2 cellular contexts compared by ENCODE assay signal in genomic region chr18:50619833-50620232, GRCh38.
TF ChIP-seq lines count a peak whose summit lies in the region.

No MANE protein-coding gene starts in this region.

TF ChIP-seq in liver, 16 proteins besides CTCF, POLR2A, EP300 and RAD21 (continued from another document):
- TF ChIP-seq, protein P1, sequence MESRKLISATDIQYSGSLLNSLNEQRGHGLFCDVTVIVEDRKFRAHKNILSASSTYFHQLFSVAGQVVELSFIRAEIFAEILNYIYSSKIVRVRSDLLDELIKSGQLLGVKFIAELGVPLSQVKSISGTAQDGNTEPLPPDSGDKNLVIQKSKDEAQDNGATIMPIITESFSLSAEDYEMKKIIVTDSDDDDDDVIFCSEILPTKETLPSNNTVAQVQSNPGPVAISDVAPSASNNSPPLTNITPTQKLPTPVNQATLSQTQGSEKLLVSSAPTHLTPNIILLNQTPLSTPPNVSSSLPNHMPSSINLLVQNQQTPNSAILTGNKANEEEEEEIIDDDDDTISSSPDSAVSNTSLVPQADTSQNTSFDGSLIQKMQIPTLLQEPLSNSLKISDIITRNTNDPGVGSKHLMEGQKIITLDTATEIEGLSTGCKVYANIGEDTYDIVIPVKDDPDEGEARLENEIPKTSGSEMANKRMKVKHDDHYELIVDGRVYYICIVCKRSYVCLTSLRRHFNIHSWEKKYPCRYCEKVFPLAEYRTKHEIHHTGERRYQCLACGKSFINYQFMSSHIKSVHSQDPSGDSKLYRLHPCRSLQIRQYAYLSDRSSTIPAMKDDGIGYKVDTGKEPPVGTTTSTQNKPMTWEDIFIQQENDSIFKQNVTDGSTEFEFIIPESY (IDR thresholded peaks at IDR 0.05): no peak
- TF ChIP-seq HNF4G (IDR thresholded peaks at IDR 0.05) (peak; percentile 25), YY1 (IDR thresholded peaks at IDR 0.05) (peak; percentile 14), RXRA (IDR thresholded peaks at IDR 0.05) (peak; percentile 39 to 56), NR2F2 (IDR thresholded peaks at IDR 0.05) (no peak), JUND (IDR thresholded peaks at IDR 0.05) (peak in 1 of 2 donors; percentile 26), MAX (IDR thresholded peaks at IDR 0.05) (peak; percentile 23), FOXA1 (IDR thresholded peaks at IDR 0.05) (no peak), HNF4A (conservative IDR thresholded peaks at IDR 0.05) (peak; percentile 69 to 76), GABPA (IDR thresholded peaks at IDR 0.05 in 1 of 2, conservative IDR thresholded peaks at IDR 0.05 in 1 of 2) (no peak)
- TF ChIP-seq, protein P2, sequence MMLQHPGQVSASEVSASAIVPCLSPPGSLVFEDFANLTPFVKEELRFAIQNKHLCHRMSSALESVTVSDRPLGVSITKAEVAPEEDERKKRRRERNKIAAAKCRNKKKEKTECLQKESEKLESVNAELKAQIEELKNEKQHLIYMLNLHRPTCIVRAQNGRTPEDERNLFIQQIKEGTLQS (IDR thresholded peaks at IDR 0.05): no peak
- TF ChIP-seq, protein P3, sequence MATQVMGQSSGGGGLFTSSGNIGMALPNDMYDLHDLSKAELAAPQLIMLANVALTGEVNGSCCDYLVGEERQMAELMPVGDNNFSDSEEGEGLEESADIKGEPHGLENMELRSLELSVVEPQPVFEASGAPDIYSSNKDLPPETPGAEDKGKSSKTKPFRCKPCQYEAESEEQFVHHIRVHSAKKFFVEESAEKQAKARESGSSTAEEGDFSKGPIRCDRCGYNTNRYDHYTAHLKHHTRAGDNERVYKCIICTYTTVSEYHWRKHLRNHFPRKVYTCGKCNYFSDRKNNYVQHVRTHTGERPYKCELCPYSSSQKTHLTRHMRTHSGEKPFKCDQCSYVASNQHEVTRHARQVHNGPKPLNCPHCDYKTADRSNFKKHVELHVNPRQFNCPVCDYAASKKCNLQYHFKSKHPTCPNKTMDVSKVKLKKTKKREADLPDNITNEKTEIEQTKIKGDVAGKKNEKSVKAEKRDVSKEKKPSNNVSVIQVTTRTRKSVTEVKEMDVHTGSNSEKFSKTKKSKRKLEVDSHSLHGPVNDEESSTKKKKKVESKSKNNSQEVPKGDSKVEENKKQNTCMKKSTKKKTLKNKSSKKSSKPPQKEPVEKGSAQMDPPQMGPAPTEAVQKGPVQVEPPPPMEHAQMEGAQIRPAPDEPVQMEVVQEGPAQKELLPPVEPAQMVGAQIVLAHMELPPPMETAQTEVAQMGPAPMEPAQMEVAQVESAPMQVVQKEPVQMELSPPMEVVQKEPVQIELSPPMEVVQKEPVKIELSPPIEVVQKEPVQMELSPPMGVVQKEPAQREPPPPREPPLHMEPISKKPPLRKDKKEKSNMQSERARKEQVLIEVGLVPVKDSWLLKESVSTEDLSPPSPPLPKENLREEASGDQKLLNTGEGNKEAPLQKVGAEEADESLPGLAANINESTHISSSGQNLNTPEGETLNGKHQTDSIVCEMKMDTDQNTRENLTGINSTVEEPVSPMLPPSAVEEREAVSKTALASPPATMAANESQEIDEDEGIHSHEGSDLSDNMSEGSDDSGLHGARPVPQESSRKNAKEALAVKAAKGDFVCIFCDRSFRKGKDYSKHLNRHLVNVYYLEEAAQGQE (IDR thresholded peaks at IDR 0.05): no peak

TF ChIP-seq in HepG2, 621 proteins besides CTCF, POLR2A, EP300 and RAD21 (continued from another document):
- TF ChIP-seq, protein P4, sequence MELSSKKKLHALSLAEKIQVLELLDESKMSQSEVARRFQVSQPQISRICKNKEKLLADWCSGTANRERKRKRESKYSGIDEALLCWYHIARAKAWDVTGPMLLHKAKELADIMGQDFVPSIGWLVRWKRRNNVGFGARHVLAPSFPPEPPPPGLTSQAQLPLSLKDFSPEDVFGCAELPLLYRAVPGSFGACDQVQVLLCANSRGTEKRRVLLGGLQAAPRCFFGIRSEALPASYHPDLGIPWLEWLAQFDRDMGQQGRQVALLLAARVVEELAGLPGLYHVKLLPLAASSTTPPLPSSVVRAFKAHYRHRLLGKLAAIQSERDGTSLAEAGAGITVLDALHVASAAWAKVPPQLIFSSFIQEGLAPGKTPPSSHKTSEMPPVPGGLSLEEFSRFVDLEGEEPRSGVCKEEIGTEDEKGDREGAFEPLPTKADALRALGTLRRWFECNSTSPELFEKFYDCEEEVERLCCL (CRISPR knock-in tag; IDR thresholded peaks at IDR 0.05; ENCODE audit: borderline replicate concordance): no peak
- TF ChIP-seq KDM2A (CRISPR knock-in tag; IDR thresholded peaks at IDR 0.05; ENCODE audit: borderline replicate concordance, low read depth) (no peak), JUND (CRISPR knock-in tag; IDR thresholded peaks at IDR 0.05) (no peak), MAFF (IDR thresholded peaks at IDR 0.05; ENCODE audit: low read depth, low read length) (no peak), ZMAT3 (CRISPR knock-in tag; conservative IDR thresholded peaks at IDR 0.05) (no peak), KLF6 (CRISPR knock-in tag; IDR thresholded peaks at IDR 0.05) (no peak), MAZ (IDR thresholded peaks at IDR 0.05; ENCODE audit: borderline replicate concordance, low read depth, low read length) (no peak), MAZ (CRISPR knock-in tag; IDR thresholded peaks at IDR 0.05; ENCODE audit: low read depth) (no peak), ZIK1 (CRISPR knock-in tag; IDR thresholded peaks at IDR 0.05; ENCODE audit: borderline replicate concordance, low read depth) (no peak)
- TF ChIP-seq, protein P5, sequence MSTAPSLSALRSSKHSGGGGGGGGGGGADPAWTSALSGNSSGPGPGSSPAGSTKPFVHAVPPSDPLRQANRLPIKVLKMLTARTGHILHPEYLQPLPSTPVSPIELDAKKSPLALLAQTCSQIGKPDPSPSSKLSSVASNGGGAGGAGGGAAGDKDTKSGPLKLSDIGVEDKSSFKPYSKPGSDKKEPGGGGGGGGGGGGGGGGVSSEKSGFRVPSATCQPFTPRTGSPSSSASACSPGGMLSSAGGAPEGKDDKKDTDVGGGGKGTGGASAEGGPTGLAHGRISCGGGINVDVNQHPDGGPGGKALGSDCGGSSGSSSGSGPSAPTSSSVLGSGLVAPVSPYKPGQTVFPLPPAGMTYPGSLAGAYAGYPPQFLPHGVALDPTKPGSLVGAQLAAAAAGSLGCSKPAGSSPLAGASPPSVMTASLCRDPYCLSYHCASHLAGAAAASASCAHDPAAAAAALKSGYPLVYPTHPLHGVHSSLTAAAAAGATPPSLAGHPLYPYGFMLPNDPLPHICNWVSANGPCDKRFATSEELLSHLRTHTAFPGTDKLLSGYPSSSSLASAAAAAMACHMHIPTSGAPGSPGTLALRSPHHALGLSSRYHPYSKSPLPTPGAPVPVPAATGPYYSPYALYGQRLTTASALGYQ (CRISPR knock-in tag; IDR thresholded peaks at IDR 0.05): no peak
